13 cellular contexts compared by ENCODE assay signal in the genomic region with DNA sequence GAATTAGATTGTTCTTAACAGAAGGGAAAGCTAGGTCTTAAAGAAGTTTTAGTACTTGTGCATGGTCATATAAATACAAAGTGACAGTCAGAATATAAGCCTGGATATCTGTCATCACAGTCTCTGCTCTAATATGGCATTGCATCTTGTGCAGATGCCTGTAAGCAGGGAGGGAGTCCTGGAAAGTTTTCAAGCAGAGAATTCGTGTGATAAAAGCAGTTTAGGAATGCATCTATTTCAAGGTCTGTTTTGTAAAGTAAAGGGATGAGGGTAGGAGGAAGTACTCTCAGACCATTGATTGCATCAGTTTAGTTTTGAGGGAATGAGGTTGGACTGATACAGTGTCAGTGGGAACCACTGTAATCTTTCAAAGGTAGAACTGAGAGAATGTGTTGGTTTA. TPM values are rescaled to one million over a fixed set of nuclear protein-coding genes. Genes with fewer than 3 reads are reported as not detected.
A peak's percentile ranks its signal among the peaks of the same experiment; 100 is the strongest.
DNase-seq lines count a peak whose midpoint lies in the region; TF ChIP-seq lines count a peak whose summit lies in the region.
"Had no signal": no experiment of that assay in that cellular context is flagged by ENCODE, and none has a peak within 500 bp of the region (broad histone marks: within the 10 kb centered on the region; RNA-seq: fewer than 3 reads in every experiment).

No MANE protein-coding gene starts in this region.

- POLR2A ChIA-PET in CD8-positive, alpha-beta memory T cell (lab: Charles Lee), result no interaction called here

- no peak for TF ChIP-seq POLR2A in sigmoid colon (IDR thresholded peaks at IDR 0.05)

- in situ Hi-C loops in KBM-7 (cut with MboI; ENCODE audit: low pct_unique_long_range_greater_than_20kb, low sequenced_read_pairs), result no loop called here

- H3K4me3 Mint-ChIP-seq in CD8-positive, alpha-beta memory T cell, result no peak overlapping the region
- H3K4me3 Mint-ChIP-seq: neural crest cell had no signal

- H3K27ac Mint-ChIP-seq in CD8-positive, alpha-beta memory T cell, result peak overlapping the region in 5 of 8 donors; percentile 2 to 64 (median 7)

- DNase-seq in CD8-positive, alpha-beta memory T cell, result no peak
- DNase-seq in KBM-7, result peak; percentile 32
- DNase-seq in astrocyte of the hippocampus (ENCODE audit: low read depth, low spot score), result peak; percentile 36
- peak; percentile 3 for DNase-seq in myocyte (ENCODE audit: low read depth)
- no peak for DNase-seq in amniotic stem cell (lab: John Stamatoyannopoulos, UW)
- DNase-seq in effector CD4-positive, alpha-beta T cell, result no peak
- no peak for DNase-seq in sigmoid colon
- DNase-seq in NCI-H1105 (lab: John Stamatoyannopoulos, UW), result no peak
- DNase-seq: adrenal gland, DMS153, head of caudate nucleus, NCI-H2227 treated with DMSO at 0.1 percent for 48 hours had no signal

- H3K4me1 ChIP-seq in CD8-positive, alpha-beta memory T cell (ENCODE audit: insufficient read depth, low read length), result no peaks in the 10 kb centered on the region
- H3K4me1 ChIP-seq in sigmoid colon, result peaks cover 0 to 12% (median 3%) of the 10 kb centered on the region in 4 donors
- H3K4me1 ChIP-seq: adrenal gland had no signal

- TF ChIP-seq CTCF in sigmoid colon (IDR thresholded peaks at IDR 0.05), result no peak

- intact Hi-C loops in sigmoid colon (cut with DNase I), result no loop called here

- H3K9me3 Mint-ChIP-seq in CD8-positive, alpha-beta memory T cell, result peaks cover 0 to 4% (median 0%) of the 10 kb centered on the region in 5 donors
- H3K9me3 Mint-ChIP-seq: neural crest cell had no signal

- peaks cover 3 to 8% (median 6%) of the 10 kb centered on the region in 3 donors for H3K4me1 Mint-ChIP-seq in CD8-positive, alpha-beta memory T cell
- H3K4me1 Mint-ChIP-seq: neural crest cell had no signal

- TF ChIP-seq EP300 in sigmoid colon (IDR thresholded peaks at IDR 0.05), result no peak

- no peaks in the 10 kb centered on the region for H3K27me3 Mint-ChIP-seq in CD8-positive, alpha-beta memory T cell

- no peak overlapping the region for H3K27ac ChIP-seq in CD8-positive, alpha-beta memory T cell (ENCODE audit: low read depth, low read length)
- no peak overlapping the region for H3K27ac ChIP-seq in sigmoid colon
- H3K27ac ChIP-seq: adrenal gland had no signal

- no peaks in the 10 kb centered on the region for H3K9me3 ChIP-seq in CD8-positive, alpha-beta memory T cell (ENCODE audit: low read length)
- H3K9me3 ChIP-seq in sigmoid colon, result no peaks in the 10 kb centered on the region
- H3K9me3 ChIP-seq: adrenal gland had no signal

- CTCF ChIA-PET in CD8-positive, alpha-beta memory T cell (lab: Charles Lee), result interaction anchor here (1.9 to 2.2 kb wide), 2 partner anchors 12 to 135 kb away, joined by 3 to 10 read pairs; no protein-coding TSS in a partner anchor

- WGBS in sigmoid colon, 2 donors, result 4 to 37% methylated on average over 1 of the region's 1 CpG

- H3K36me3 ChIP-seq in CD8-positive, alpha-beta memory T cell (ENCODE audit: insufficient read depth, low read length), result peaks cover 11% of the 10 kb centered on the region
- H3K36me3 ChIP-seq in sigmoid colon, result peaks cover 0 to 40% (median 11%) of the 10 kb centered on the region in 4 donors

- H3K27me3 ChIP-seq in CD8-positive, alpha-beta memory T cell (ENCODE audit: insufficient read depth, low read length, poor library complexity, severe bottlenecking), result no peaks in the 10 kb centered on the region
- H3K27me3 ChIP-seq in sigmoid colon, result no peaks in the 10 kb centered on the region
- H3K27me3 ChIP-seq: adrenal gland had no signal

- peaks cover 4 to 52% (median 10%) of the 10 kb centered on the region in 3 donors for H3K36me3 Mint-ChIP-seq in CD8-positive, alpha-beta memory T cell

- no peak overlapping the region for H3K4me3 ChIP-seq in CD8-positive, alpha-beta memory T cell (ENCODE audit: low read length)
- H3K4me3 ChIP-seq in sigmoid colon, result no peak overlapping the region
- H3K4me3 ChIP-seq: adrenal gland had no signal

RNA-seq across cellular contexts. Expression of a gene that starts 30.6 kb away (rescaled TPM):
- 10 to 100 TPM; 80.8 to 83.0 TPM for total RNA-seq in CD8-positive, alpha-beta memory T cell
- 68.9 TPM for polyA plus RNA-seq in CD8-positive, alpha-beta memory T cell
- total RNA-seq in myocyte (82.0 and 90.6 TPM in 2 replicates), sigmoid colon (10 to 100 TPM; 43.7 to 57.1 (median 49.2) TPM)
- 55.8 TPM for polyA plus RNA-seq in myocyte (2012)
- 10 to 100 TPM; 21.3 to 51.6 (median 24.0) TPM for polyA plus RNA-seq in sigmoid colon

RNA-seq across cellular contexts. Expression of a gene that starts 35.0 kb away (rescaled TPM):
- 10 to 100 TPM; 24.8 to 26.3 TPM for total RNA-seq in CD8-positive, alpha-beta memory T cell
- polyA plus RNA-seq in CD8-positive, alpha-beta memory T cell, result 21.3 TPM
- total RNA-seq in myocyte, result 30.6 and 32.3 TPM in 2 replicates
- polyA plus RNA-seq in myocyte (2012), result 26.0 TPM
- 10 to 100 TPM; 13.3 to 19.7 (median 16.8) TPM for total RNA-seq in sigmoid colon
- 10 to 100 TPM; 43.3 to 92.9 (median 52.9) TPM for polyA plus RNA-seq in sigmoid colon

Comparison
In these comparisons a context has a peak if more than half of its experiments do, and no peak if none do; other contexts are left out.
1. DNase-seq: peak in KBM-7 (single experiment), astrocyte of the hippocampus (single experiment) and myocyte (single experiment); none in CD8-positive, alpha-beta memory T cell (0 of 5), amniotic stem cell (single experiment), effector CD4-positive, alpha-beta T cell (single experiment), sigmoid colon (single experiment) and NCI-H1105 (single experiment).